Comparison of ENCODE assay signal across 9 cellular contexts in genomic region chr11:65654375-65655349, GRCh38. TPM values are rescaled to one million over a fixed set of nuclear protein-coding genes. Genes with fewer than 3 reads are reported as not detected.
DNase-seq lines count a peak whose midpoint lies in the region; ATAC-seq and TF ChIP-seq lines count a peak whose summit lies in the region.
"Had no signal": no experiment of that assay in that cellular context is flagged by ENCODE, and none has a peak within 500 bp of the region (broad histone marks: within the 10 kb centered on the region; RNA-seq: fewer than 3 reads in every experiment).

No MANE protein-coding gene starts in this region.

- H3K4me1 Mint-ChIP-seq in activated T-cell treated with anti-CD3 and anti-CD28 coated beads, Interleukin-2, amount 50 U/mL, for 72 hours (ENCODE audit: low read depth): peaks cover 60% of the 10 kb centered on the region
- H3K4me1 Mint-ChIP-seq in activated T-cell treated with anti-CD3 and anti-CD28 coated beads, Interleukin-2, amount 50 U/mL, for 4 hours (ENCODE audit: low read depth): peaks cover 54% of the 10 kb centered on the region
- peaks cover 53% of the 10 kb centered on the region for H3K4me1 Mint-ChIP-seq in activated B cell treated with CpG ODN at 0.5 μM for 24 hours
- H3K4me1 Mint-ChIP-seq in stimulated activated naive CD8-positive, alpha-beta T cell treated with anti-CD3 and anti-CD28 coated beads, Interleukin-15, amount 100 ng/mL, for 72 hours: peaks cover 86% of the 10 kb centered on the region

- POLR2A ChIA-PET in activated B cell treated with CpG ODN at 0.5 μM for 24 hours (lab: Charles Lee): interaction anchor here (1.1 to 19.4 kb wide), 7 partner anchors 8 to 236 kb away, joined by 3 to 617 read pairs (median 8); partner anchors contain the start of genes CCDC85B, PCNX3, RELA and SIPA1

- H3K36me3 Mint-ChIP-seq in activated T-cell treated with anti-CD3 and anti-CD28 coated beads, Interleukin-2, amount 50 U/mL, for 72 hours (ENCODE audit: insufficient read depth in 2 of 2): peaks cover 20 to 31% of the 10 kb centered on the region in 2 donors
- H3K36me3 Mint-ChIP-seq in activated T-cell treated with anti-CD3 and anti-CD28 coated beads, Interleukin-2, amount 50 U/mL, for 4 hours (ENCODE audit: insufficient read depth): peaks cover 41% of the 10 kb centered on the region
- peaks cover 87% of the 10 kb centered on the region for H3K36me3 Mint-ChIP-seq in activated B cell treated with CpG ODN at 0.5 μM for 24 hours (ENCODE audit: low read depth)

- no peak for TF ChIP-seq CTCF in activated B cell treated with CpG ODN at 0.5 μM for 24 hours (IDR thresholded peaks at IDR 0.05)

- intact Hi-C loops in activated B cell treated with CpG ODN at 0.5 μM for 24 hours (cut with micrococcal nuclease): no loop called here

- no peak overlapping the region for H3K4me3 Mint-ChIP-seq in activated T-cell treated with anti-CD3 and anti-CD28 coated beads, Interleukin-2, amount 50 U/mL, for 72 hours
- no peak overlapping the region for H3K4me3 Mint-ChIP-seq in activated T-cell treated with anti-CD3 and anti-CD28 coated beads, Interleukin-2, amount 50 U/mL, for 4 hours
- no peak overlapping the region for H3K4me3 Mint-ChIP-seq in activated B cell treated with CpG ODN at 0.5 μM for 24 hours
- no peak overlapping the region for H3K4me3 Mint-ChIP-seq in stimulated activated naive CD8-positive, alpha-beta T cell treated with anti-CD3 and anti-CD28 coated beads, Interleukin-15, amount 100 ng/mL, for 72 hours

- no peak for DNase-seq in activated T-cell treated with anti-CD3 and anti-CD28 coated beads, Interleukin-2, amount 50 U/mL, for 72 hours
- no peak for DNase-seq in activated T-cell treated with anti-CD3 and anti-CD28 coated beads, Interleukin-2, amount 50 U/mL, for 4 hours
- DNase-seq in activated B cell treated with CpG ODN at 0.5 μM for 24 hours (no peak), islet precursor cell (peak; percentile 48), NCI-H446 (lab: John Stamatoyannopoulos, UW) (no peak), germinal center (ENCODE audit: low spot score) (no peak)
- no peak for DNase-seq in stimulated activated naive CD8-positive, alpha-beta T cell treated with anti-CD3 and anti-CD28 coated beads, Interleukin-15, amount 100 ng/mL, for 72 hours
- DNase-seq: small intestine had no signal

- CTCF ChIA-PET in activated B cell treated with CpG ODN at 0.5 μM for 24 hours (lab: Charles Lee): interaction anchor here (3.2 kb wide), 1 partner anchor 29 kb away, joined by 12 read pairs; no protein-coding TSS in a partner anchor

- H3K9me3 Mint-ChIP-seq in activated T-cell treated with anti-CD3 and anti-CD28 coated beads, Interleukin-2, amount 50 U/mL, for 72 hours: no peaks in the 10 kb centered on the region
- no peaks in the 10 kb centered on the region for H3K9me3 Mint-ChIP-seq in activated T-cell treated with anti-CD3 and anti-CD28 coated beads, Interleukin-2, amount 50 U/mL, for 4 hours
- no peaks in the 10 kb centered on the region for H3K9me3 Mint-ChIP-seq in activated B cell treated with CpG ODN at 0.5 μM for 24 hours
- H3K9me3 Mint-ChIP-seq in stimulated activated naive CD8-positive, alpha-beta T cell treated with anti-CD3 and anti-CD28 coated beads, Interleukin-15, amount 100 ng/mL, for 72 hours: no peaks in the 10 kb centered on the region

- no peaks in the 10 kb centered on the region for H3K27me3 Mint-ChIP-seq in activated T-cell treated with anti-CD3 and anti-CD28 coated beads, Interleukin-2, amount 50 U/mL, for 72 hours (ENCODE audit: low read depth)
- no peaks in the 10 kb centered on the region for H3K27me3 Mint-ChIP-seq in activated T-cell treated with anti-CD3 and anti-CD28 coated beads, Interleukin-2, amount 50 U/mL, for 4 hours (ENCODE audit: low read depth)
- no peaks in the 10 kb centered on the region for H3K27me3 Mint-ChIP-seq in activated B cell treated with CpG ODN at 0.5 μM for 24 hours
- H3K27me3 Mint-ChIP-seq in stimulated activated naive CD8-positive, alpha-beta T cell treated with anti-CD3 and anti-CD28 coated beads, Interleukin-15, amount 100 ng/mL, for 72 hours: no peaks in the 10 kb centered on the region

- ATAC-seq in activated T-cell treated with anti-CD3 and anti-CD28 coated beads, Interleukin-2, amount 50 U/mL, for 72 hours (replicated peaks in 1 of 2): no peak
- no peak for ATAC-seq in activated T-cell treated with anti-CD3 and anti-CD28 coated beads, Interleukin-2, amount 50 U/mL, for 4 hours
- no peak for ATAC-seq in activated B cell treated with CpG ODN at 0.5 μM for 24 hours (ENCODE audit: low read depth)
- no peak for ATAC-seq in stimulated activated naive CD8-positive, alpha-beta T cell treated with anti-CD3 and anti-CD28 coated beads, Interleukin-15, amount 100 ng/mL, for 72 hours
- no peak for ATAC-seq in HG03108 (IDR thresholded peaks at IDR 0.05; ENCODE audit: unreplicated experiment)

- H3K27ac Mint-ChIP-seq in activated T-cell treated with anti-CD3 and anti-CD28 coated beads, Interleukin-2, amount 50 U/mL, for 72 hours: peak overlapping the region; percentile 10
- peak overlapping the region; percentile 95 for H3K27ac Mint-ChIP-seq in activated B cell treated with CpG ODN at 0.5 μM for 24 hours
- peak overlapping the region; percentile 76 to 90 for H3K27ac Mint-ChIP-seq in stimulated activated naive CD8-positive, alpha-beta T cell treated with anti-CD3 and anti-CD28 coated beads, Interleukin-15, amount 100 ng/mL, for 72 hours

RNA-seq across cellular contexts. Expression of gene RELA, which starts 8.1 kb away (rescaled TPM):
- total RNA-seq in activated T-cell treated with anti-CD3 and anti-CD28 coated beads, Interleukin-2, amount 50 U/mL, for 72 hours: 100 to 1,000 TPM; 116 to 121 TPM
- 100 to 1,000 TPM; 108 to 118 (median 111) TPM for total RNA-seq in activated T-cell treated with anti-CD3 and anti-CD28 coated beads, Interleukin-2, amount 50 U/mL, for 4 hours
- total RNA-seq in activated B cell treated with CpG ODN at 0.5 μM for 24 hours: 110 and 119 TPM in 2 replicates

RNA-seq across cellular contexts. Expression of gene SIPA1, which starts 16.8 kb away (rescaled TPM):
- total RNA-seq in activated T-cell treated with anti-CD3 and anti-CD28 coated beads, Interleukin-2, amount 50 U/mL, for 72 hours: 100 to 1,000 TPM; 132 to 137 TPM
- 100 to 1,000 TPM in 1 of 3 donors, 10 to 100 TPM in 2; 80.0 to 101 (median 95.4) TPM for total RNA-seq in activated T-cell treated with anti-CD3 and anti-CD28 coated beads, Interleukin-2, amount 50 U/mL, for 4 hours
- total RNA-seq in activated B cell treated with CpG ODN at 0.5 μM for 24 hours: 236 and 252 TPM in 2 replicates

RNA-seq across cellular contexts. Expression of gene PCNX3, which starts 39.1 kb away (rescaled TPM):
- total RNA-seq in activated T-cell treated with anti-CD3 and anti-CD28 coated beads, Interleukin-2, amount 50 U/mL, for 72 hours: 10 to 100 TPM; 45.9 TPM
- 10 to 100 TPM; 55.8 to 59.7 (median 59.5) TPM for total RNA-seq in activated T-cell treated with anti-CD3 and anti-CD28 coated beads, Interleukin-2, amount 50 U/mL, for 4 hours
- total RNA-seq in activated B cell treated with CpG ODN at 0.5 μM for 24 hours: 45.3 and 51.4 TPM in 2 replicates

RNA-seq across cellular contexts. Expression of gene MAP3K11, which starts 40.6 kb away (rescaled TPM):
- total RNA-seq in activated T-cell treated with anti-CD3 and anti-CD28 coated beads, Interleukin-2, amount 50 U/mL, for 72 hours: 10 to 100 TPM; 57.3 to 70.1 TPM
- total RNA-seq in activated T-cell treated with anti-CD3 and anti-CD28 coated beads, Interleukin-2, amount 50 U/mL, for 4 hours: 10 to 100 TPM; 71.8 to 87.1 (median 74.3) TPM
- 72.1 and 89.6 TPM in 2 replicates for total RNA-seq in activated B cell treated with CpG ODN at 0.5 μM for 24 hours

RNA-seq across cellular contexts. Expression of gene KAT5, which starts 57.4 kb away (rescaled TPM):
- 100 to 1,000 TPM in 1 of 2 donors, 10 to 100 TPM in 1; 86.4 to 105 TPM for total RNA-seq in activated T-cell treated with anti-CD3 and anti-CD28 coated beads, Interleukin-2, amount 50 U/mL, for 72 hours
- 10 to 100 TPM; 81.7 to 96.5 (median 85.1) TPM for total RNA-seq in activated T-cell treated with anti-CD3 and anti-CD28 coated beads, Interleukin-2, amount 50 U/mL, for 4 hours
- 108 and 120 TPM in 2 replicates for total RNA-seq in activated B cell treated with CpG ODN at 0.5 μM for 24 hours

Comparison
In these comparisons a context has a peak if more than half of its experiments do, and no peak if none do; other contexts are left out.
1. H3K27ac Mint-ChIP-seq: peak in every context shown above with its lines; median percentile 95 in activated B cell treated with CpG ODN at 0.5 μM for 24 hours; 83 in stimulated activated naive CD8-positive, alpha-beta T cell treated with anti-CD3 and anti-CD28 coated beads, Interleukin-15, amount 100 ng/mL, for 72 hours; 10 in activated T-cell treated with anti-CD3 and anti-CD28 coated beads, Interleukin-2, amount 50 U/mL, for 72 hours.